ENCODE assay signal across 8 cellular contexts in genomic region chr1:165914136-165914798, GRCh38.
DNase-seq lines count a peak whose midpoint lies in the region; ATAC-seq and TF ChIP-seq lines count a peak whose summit lies in the region.

No MANE protein-coding gene starts in this region.

- H3K27me3 Mint-ChIP-seq in CD4-positive, CD25-positive, alpha-beta regulatory T cell: no peaks in the 10 kb centered on the region

- intact Hi-C loops in lower lobe of right lung (cut with DNase I): loop anchor here (10.0 kb wide), 1 partner anchor 509 kb away; no protein-coding TSS in a partner anchor

- no peaks in the 10 kb centered on the region for H3K36me3 Mint-ChIP-seq in CD4-positive, CD25-positive, alpha-beta regulatory T cell

- H3K4me1 ChIP-seq in CD4-positive, CD25-positive, alpha-beta regulatory T cell (ENCODE audit: control insufficient read depth, insufficient read depth, low read length, poor library complexity, severe bottlenecking): peaks cover 3% of the 10 kb centered on the region
- peaks cover 19% of the 10 kb centered on the region for H3K4me1 ChIP-seq in lower lobe of right lung

- peaks cover 0 to 7% (median 4%) of the 10 kb centered on the region in 4 donors for H3K4me1 Mint-ChIP-seq in CD4-positive, CD25-positive, alpha-beta regulatory T cell

- peak; percentile 84 for TF ChIP-seq CTCF in lower lobe of right lung (IDR thresholded peaks at IDR 0.05)

- no peaks in the 10 kb centered on the region for H3K27me3 ChIP-seq in CD4-positive, CD25-positive, alpha-beta regulatory T cell (ENCODE audit: control insufficient read depth, insufficient read depth, low read length)
- H3K27me3 ChIP-seq in lower lobe of right lung (ENCODE audit: low read depth): no peaks in the 10 kb centered on the region

- no peaks in the 10 kb centered on the region for H3K9me3 ChIP-seq in CD4-positive, CD25-positive, alpha-beta regulatory T cell (ENCODE audit: control insufficient read depth in 2 of 2, low read length in 2 of 2)
- H3K9me3 ChIP-seq in lower lobe of right lung: no peaks in the 10 kb centered on the region

- no peak overlapping the region for H3K27ac ChIP-seq in CD4-positive, CD25-positive, alpha-beta regulatory T cell (ENCODE audit: insufficient read depth, low read length, poor library complexity, severe bottlenecking)
- H3K27ac ChIP-seq in lower lobe of right lung: no peak overlapping the region

- no peaks in the 10 kb centered on the region for H3K36me3 ChIP-seq in CD4-positive, CD25-positive, alpha-beta regulatory T cell (ENCODE audit: control insufficient read depth, insufficient read depth, low read length)
- no peaks in the 10 kb centered on the region for H3K36me3 ChIP-seq in lower lobe of right lung

- H3K27ac Mint-ChIP-seq in CD4-positive, CD25-positive, alpha-beta regulatory T cell: no peak overlapping the region

- H3K9me3 Mint-ChIP-seq in CD4-positive, CD25-positive, alpha-beta regulatory T cell: no peaks in the 10 kb centered on the region

- no peak overlapping the region for H3K4me3 ChIP-seq in CD4-positive, CD25-positive, alpha-beta regulatory T cell (ENCODE audit: low read depth, low read length)
- no peak overlapping the region for H3K4me3 ChIP-seq in lower lobe of right lung

- ATAC-seq in CD4-positive, CD25-positive, alpha-beta regulatory T cell (ENCODE audit: low read depth in 2 of 2): peak; percentile 77 to 81
- peak; percentile 82 for ATAC-seq in GM19043 (IDR thresholded peaks at IDR 0.05; ENCODE audit: low read depth, unreplicated experiment)
- ATAC-seq in HG03280 (IDR thresholded peaks at IDR 0.05; ENCODE audit: unreplicated experiment): peak; percentile 81
- ATAC-seq in lower lobe of right lung: peak; percentile 71 to 84

- DNase-seq in CD4-positive, CD25-positive, alpha-beta regulatory T cell: peak; percentile 51 to 83 (median 76)
- DNase-seq in NCI-H446 (lab: John Stamatoyannopoulos, UW): peak; percentile 57 to 81
- DNase-seq in activated CD4-positive, alpha-beta T cell treated with anti-CD3 and anti-CD28 coated beads for 4 hours: peak; percentile 39 to 74
- DNase-seq in dermis blood vessel endothelial cell: peak; percentile 91
- no peak for DNase-seq in lower lobe of right lung
- DNase-seq in stimulated activated CD8-positive, alpha-beta memory T cell treated with anti-CD3 and anti-CD28 coated beads, Interleukin-2, amount 100 ng/mL, for 1 hour (ENCODE audit: low read depth in 2 of 2): peak; percentile 19 to 25

- H3K4me3 Mint-ChIP-seq in CD4-positive, CD25-positive, alpha-beta regulatory T cell: no peak overlapping the region
